Comparison of ENCODE assay signal across 2 cellular contexts in genomic region chr5:76406567-76407155, GRCh38.
TF ChIP-seq lines count a peak whose summit lies in the region.

No MANE protein-coding gene starts in this region.

TF ChIP-seq in HepG2, 621 proteins besides CTCF, POLR2A, EP300 and RAD21:
- TF ChIP-seq, protein P1, sequence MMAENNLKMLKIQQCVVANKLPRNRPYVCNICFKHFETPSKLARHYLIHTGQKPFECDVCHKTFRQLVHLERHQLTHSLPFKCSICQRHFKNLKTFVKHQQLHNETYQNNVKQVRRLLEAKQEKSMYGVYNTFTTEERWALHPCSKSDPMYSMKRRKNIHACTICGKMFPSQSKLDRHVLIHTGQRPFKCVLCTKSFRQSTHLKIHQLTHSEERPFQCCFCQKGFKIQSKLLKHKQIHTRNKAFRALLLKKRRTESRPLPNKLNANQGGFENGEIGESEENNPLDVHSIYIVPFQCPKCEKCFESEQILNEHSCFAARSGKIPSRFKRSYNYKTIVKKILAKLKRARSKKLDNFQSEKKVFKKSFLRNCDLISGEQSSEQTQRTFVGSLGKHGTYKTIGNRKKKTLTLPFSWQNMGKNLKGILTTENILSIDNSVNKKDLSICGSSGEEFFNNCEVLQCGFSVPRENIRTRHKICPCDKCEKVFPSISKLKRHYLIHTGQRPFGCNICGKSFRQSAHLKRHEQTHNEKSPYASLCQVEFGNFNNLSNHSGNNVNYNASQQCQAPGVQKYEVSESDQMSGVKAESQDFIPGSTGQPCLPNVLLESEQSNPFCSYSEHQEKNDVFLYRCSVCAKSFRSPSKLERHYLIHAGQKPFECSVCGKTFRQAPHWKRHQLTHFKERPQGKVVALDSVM (CRISPR knock-in tag; IDR thresholded peaks at IDR 0.05): peak; percentile 59; the same call in 1 of the 2 replicates
- TF ChIP-seq TOPORS (CRISPR knock-in tag; IDR thresholded peaks at IDR 0.05) (no peak), FOXM1 (CRISPR knock-in tag; IDR thresholded peaks at IDR 0.05) (no peak), ZNF75D (CRISPR knock-in tag; IDR thresholded peaks at IDR 0.05; ENCODE audit: borderline replicate concordance) (no peak), ZNF317 (CRISPR knock-in tag; IDR thresholded peaks at IDR 0.05) (no peak), THAP11 (CRISPR knock-in tag; IDR thresholded peaks at IDR 0.05) (0 out of 2 replicates have a peak, but pooled peaks have one; percentile 1)
- TF ChIP-seq, protein P2, sequence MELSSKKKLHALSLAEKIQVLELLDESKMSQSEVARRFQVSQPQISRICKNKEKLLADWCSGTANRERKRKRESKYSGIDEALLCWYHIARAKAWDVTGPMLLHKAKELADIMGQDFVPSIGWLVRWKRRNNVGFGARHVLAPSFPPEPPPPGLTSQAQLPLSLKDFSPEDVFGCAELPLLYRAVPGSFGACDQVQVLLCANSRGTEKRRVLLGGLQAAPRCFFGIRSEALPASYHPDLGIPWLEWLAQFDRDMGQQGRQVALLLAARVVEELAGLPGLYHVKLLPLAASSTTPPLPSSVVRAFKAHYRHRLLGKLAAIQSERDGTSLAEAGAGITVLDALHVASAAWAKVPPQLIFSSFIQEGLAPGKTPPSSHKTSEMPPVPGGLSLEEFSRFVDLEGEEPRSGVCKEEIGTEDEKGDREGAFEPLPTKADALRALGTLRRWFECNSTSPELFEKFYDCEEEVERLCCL (CRISPR knock-in tag; IDR thresholded peaks at IDR 0.05; ENCODE audit: borderline replicate concordance): no peak
- TF ChIP-seq, protein P3, sequence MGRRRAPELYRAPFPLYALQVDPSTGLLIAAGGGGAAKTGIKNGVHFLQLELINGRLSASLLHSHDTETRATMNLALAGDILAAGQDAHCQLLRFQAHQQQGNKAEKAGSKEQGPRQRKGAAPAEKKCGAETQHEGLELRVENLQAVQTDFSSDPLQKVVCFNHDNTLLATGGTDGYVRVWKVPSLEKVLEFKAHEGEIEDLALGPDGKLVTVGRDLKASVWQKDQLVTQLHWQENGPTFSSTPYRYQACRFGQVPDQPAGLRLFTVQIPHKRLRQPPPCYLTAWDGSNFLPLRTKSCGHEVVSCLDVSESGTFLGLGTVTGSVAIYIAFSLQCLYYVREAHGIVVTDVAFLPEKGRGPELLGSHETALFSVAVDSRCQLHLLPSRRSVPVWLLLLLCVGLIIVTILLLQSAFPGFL (CRISPR knock-in tag; IDR thresholded peaks at IDR 0.05): no peak

TF ChIP-seq in K562, 482 proteins besides CTCF, POLR2A, EP300 and RAD21:
- TF ChIP-seq TBP (optimal IDR thresholded peaks at IDR 0.05; ENCODE audit: low read depth, low read length) (no peak), CBFA2T3 (IDR thresholded peaks at IDR 0.05) (0 out of 2 replicates have a peak, but pooled peaks have one; percentile 10), FOXA1 (IDR thresholded peaks at IDR 0.05; ENCODE audit: borderline replicate concordance) (no peak), ZNF3 (CRISPR knock-in tag; IDR thresholded peaks at IDR 0.05) (no peak), ATF3 (IDR thresholded peaks at IDR 0.05) (0 out of 2 replicates have a peak, but pooled peaks have one; percentile 19), ATF3 (CRISPR knock-in tag; conservative IDR thresholded peaks at IDR 0.05) (no peak)
- TF ChIP-seq, protein P4, sequence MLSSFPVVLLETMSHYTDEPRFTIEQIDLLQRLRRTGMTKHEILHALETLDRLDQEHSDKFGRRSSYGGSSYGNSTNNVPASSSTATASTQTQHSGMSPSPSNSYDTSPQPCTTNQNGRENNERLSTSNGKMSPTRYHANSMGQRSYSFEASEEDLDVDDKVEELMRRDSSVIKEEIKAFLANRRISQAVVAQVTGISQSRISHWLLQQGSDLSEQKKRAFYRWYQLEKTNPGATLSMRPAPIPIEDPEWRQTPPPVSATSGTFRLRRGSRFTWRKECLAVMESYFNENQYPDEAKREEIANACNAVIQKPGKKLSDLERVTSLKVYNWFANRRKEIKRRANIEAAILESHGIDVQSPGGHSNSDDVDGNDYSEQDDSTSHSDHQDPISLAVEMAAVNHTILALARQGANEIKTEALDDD (IDR thresholded peaks at IDR 0.05): peak; percentile 76
